27 cellular contexts compared by ENCODE assay signal in the genomic region with DNA sequence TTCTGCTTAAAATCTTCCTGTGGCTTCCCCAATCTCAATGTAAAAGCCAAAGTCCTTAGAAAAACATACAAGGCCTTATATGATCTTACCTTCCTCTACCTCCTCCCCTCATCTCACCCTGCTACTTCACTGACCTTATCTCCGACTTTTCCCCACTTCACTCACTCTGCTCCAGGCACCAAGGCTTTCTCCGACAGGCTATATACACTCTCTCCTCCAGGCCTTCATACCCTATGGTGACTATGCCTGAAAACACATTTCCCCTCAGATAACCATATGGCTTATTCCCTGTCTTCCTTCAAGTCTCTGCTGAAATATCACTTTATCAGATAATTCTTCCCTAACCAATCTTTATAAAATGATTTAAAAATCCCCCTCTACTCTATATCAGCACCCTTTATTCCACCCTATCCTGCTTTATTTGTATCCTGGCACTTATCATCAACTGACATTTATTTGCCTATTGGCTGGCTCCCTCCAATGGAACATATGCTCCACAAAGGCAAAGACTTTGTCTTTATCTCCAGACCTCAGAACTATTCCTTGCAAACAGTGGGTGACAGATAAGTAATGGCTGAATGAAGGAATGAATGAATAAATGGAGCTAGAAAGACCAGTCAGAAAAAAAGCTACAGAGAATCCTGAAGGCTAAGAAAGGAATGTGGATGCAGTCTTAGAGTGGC.
"Had no signal": no experiment of that assay in that cellular context is flagged by ENCODE, and none has a peak within 500 bp of the region (broad histone marks: within the 10 kb centered on the region; RNA-seq: fewer than 3 reads in every experiment).

No MANE protein-coding gene starts in this region.

- H3K4me3 ChIP-seq: esophagus muscularis mucosa, gastroesophageal sphincter, heart left ventricle, hepatocyte, left lung, ovary, psoas muscle, sigmoid colon, stomach, thyroid gland, vagina had no signal

- H3K27me3 Mint-ChIP-seq: dendritic cell treated with granulocyte-macrophage colony-stimulating factor and Interleukin-4, amounts not matched to agents 40 ng/mL and 50 ng/mL, for 4 days had no signal

- H3K27ac Mint-ChIP-seq: dendritic cell treated with granulocyte-macrophage colony-stimulating factor and Interleukin-4, amounts not matched to agents 40 ng/mL and 50 ng/mL, for 4 days; endodermal cell; natural killer cell; stimulated activated effector memory CD8-positive, alpha-beta T cell treated with anti-CD3 and anti-CD28 coated beads, Interleukin-12 subunit alpha, Interleukin-12 subunit beta, amount 100 ng/mL, for 72 hours had no signal

- FAIRE-seq: islet of Langerhans had no signal

- H3K4me3 Mint-ChIP-seq: dendritic cell treated with granulocyte-macrophage colony-stimulating factor and Interleukin-4, amounts not matched to agents 40 ng/mL and 50 ng/mL, for 4 days; endodermal cell; natural killer cell; stimulated activated effector memory CD8-positive, alpha-beta T cell treated with anti-CD3 and anti-CD28 coated beads, Interleukin-12 subunit alpha, Interleukin-12 subunit beta, amount 100 ng/mL, for 72 hours had no signal

- H3K4me1 ChIP-seq: foreskin keratinocyte, sigmoid colon, thyroid gland, vagina had no signal

- H3K27ac ChIP-seq: epithelial cell of prostate, esophagus muscularis mucosa, foreskin keratinocyte, gastroesophageal sphincter, heart left ventricle, hepatocyte, left lung, ovary, psoas muscle, sigmoid colon, stomach, thyroid gland, vagina had no signal

- H3K36me3 Mint-ChIP-seq: natural killer cell; stimulated activated effector memory CD8-positive, alpha-beta T cell treated with anti-CD3 and anti-CD28 coated beads, Interleukin-12 subunit alpha, Interleukin-12 subunit beta, amount 100 ng/mL, for 72 hours had no signal

- H3K9me3 ChIP-seq: esophagus muscularis mucosa, gastroesophageal sphincter, heart left ventricle, left lung, ovary, psoas muscle, sigmoid colon, stomach, thyroid gland, vagina had no signal

- H3K36me3 ChIP-seq: esophagus muscularis mucosa, gastroesophageal sphincter, heart left ventricle, left lung, ovary, sigmoid colon, stomach, thyroid gland, vagina had no signal

- H3K4me1 Mint-ChIP-seq: natural killer cell had no signal

- H3K4me2 ChIP-seq: hepatocyte had no signal

- H3K27me3 ChIP-seq: esophagus muscularis mucosa, foreskin keratinocyte, gastroesophageal sphincter, heart left ventricle, hepatocyte, left lung, ovary, sigmoid colon, stomach, thyroid gland, vagina had no signal

- DNase-seq: effector CD8-positive, alpha-beta T cell; endodermal cell; foreskin keratinocyte; heart left ventricle; left cardiac atrium; left lung; natural killer cell; occipital lobe; ovary; posterior cingulate gyrus; psoas muscle; right cardiac atrium; sigmoid colon; stimulated activated CD4-positive, alpha-beta T cell treated with anti-CD3 and anti-CD28 coated beads, Interleukin-2, amount 100 ng/mL, for 24 hours; stimulated activated CD4-positive, alpha-beta T cell treated with anti-CD3 and anti-CD28 coated beads, Interleukin-4, amount 100 ng/mL, for 24 hours; stimulated activated naive CD4-positive, alpha-beta T cell treated with Interleukin-2 at 50 U/mL for 16 hours; stomach; thyroid gland; trophoblast cell had no signal

- H3K9me3 Mint-ChIP-seq: dendritic cell treated with granulocyte-macrophage colony-stimulating factor and Interleukin-4, amounts not matched to agents 40 ng/mL and 50 ng/mL, for 4 days; endodermal cell; natural killer cell; stimulated activated effector memory CD8-positive, alpha-beta T cell treated with anti-CD3 and anti-CD28 coated beads, Interleukin-12 subunit alpha, Interleukin-12 subunit beta, amount 100 ng/mL, for 72 hours had no signal

- ATAC-seq: foreskin keratinocyte; gastroesophageal sphincter; heart left ventricle; left cardiac atrium; left lung; natural killer cell; psoas muscle; right cardiac atrium; stimulated activated effector memory CD8-positive, alpha-beta T cell treated with anti-CD3 and anti-CD28 coated beads, Interleukin-12 subunit alpha, Interleukin-12 subunit beta, amount 100 ng/mL, for 72 hours had no signal

- H2AFZ ChIP-seq: hepatocyte had no signal
